10 cellular contexts compared by ENCODE assay signal in genomic region chr2:29165362-29166236, GRCh38. TPM values are rescaled to one million over a fixed set of nuclear protein-coding genes. Genes with fewer than 3 reads are reported as not detected.
A peak's percentile ranks its signal among the peaks of the same experiment; 100 is the strongest.
DNase-seq lines count a peak whose midpoint lies in the region; TF ChIP-seq lines count a peak whose summit lies in the region.
"Had no signal": no experiment of that assay in that cellular context is flagged by ENCODE, and none has a peak within 500 bp of the region (broad histone marks: within the 10 kb centered on the region; RNA-seq: fewer than 3 reads in every experiment).

No MANE protein-coding gene starts in this region.

- POLR2A ChIA-PET in GM10248 (lab: Yijun Ruan, JAX), result interaction anchor here (0.7 kb wide), 1 partner anchor 860 kb away, joined by 4 read pairs; no protein-coding TSS in a partner anchor

- CTCF ChIA-PET in GM10248 (lab: Yijun Ruan, JAX), result interaction anchor here (0.7 to 2.0 kb wide), 3 partner anchors 10 to 48 kb away, joined by 3 to 4 read pairs (median 3); no protein-coding TSS in a partner anchor

- peak overlapping the region; percentile 39 for H3K4me3 ChIP-seq in endocrine pancreas (ENCODE audit: control insufficient read depth, insufficient read depth, low read length)

- H3K4me1 Mint-ChIP-seq in osteocyte (ENCODE audit: unreplicated experiment), result peaks cover 14% of the 10 kb centered on the region
- H3K4me1 Mint-ChIP-seq: activated CD4-positive, alpha-beta T cell treated with anti-CD3 and anti-CD28 coated beads, Interleukin-2, amount 10 ng/mL, durations not matched to agents 7 days and 5 days had no signal

- peak; percentile 74 for DNase-seq in EH (ENCODE audit: low read depth)
- DNase-seq in NCI-H2227 treated with DMSO at 0.1 percent for 48 hours (lab: John Stamatoyannopoulos, UW), result peak; percentile 39
- no peak for DNase-seq in osteocyte (ENCODE audit: extremely low spot score, unreplicated experiment)
- no peak for DNase-seq in GM20000 (ENCODE audit: low spot score)
- DNase-seq in GM10248 (ENCODE audit: extremely low spot score), result no peak
- DNase-seq in activated naive CD4-positive, alpha-beta T cell (lab: John Stamatoyannopoulos, UW), result no peak
- DNase-seq: activated CD4-positive, alpha-beta T cell treated with anti-CD3 and anti-CD28 coated beads, Interleukin-2, amount 10 ng/mL, durations not matched to agents 7 days and 5 days had no signal

- peak overlapping the region; percentile 42 for H3K27ac Mint-ChIP-seq in osteocyte (ENCODE audit: unreplicated experiment)
- H3K27ac Mint-ChIP-seq: activated CD4-positive, alpha-beta T cell treated with anti-CD3 and anti-CD28 coated beads, Interleukin-2, amount 10 ng/mL, durations not matched to agents 7 days and 5 days; stimulated activated memory B cell treated with anti-CD40 and anti-IgM and Interleukin-4, amounts not matched to agents 10 μg/mL and 1 μg/mL and 100 μg/mL, for 72 hours had no signal

- H3K27me3 ChIP-seq in endocrine pancreas (ENCODE audit: control insufficient read depth, insufficient read depth, low read length), result no peaks in the 10 kb centered on the region

- no peak overlapping the region for H3K9ac ChIP-seq in endocrine pancreas (ENCODE audit: control insufficient read depth, insufficient read depth, low read length)

- H3K9me3 ChIP-seq in endocrine pancreas (ENCODE audit: control insufficient read depth, low read length), result no peaks in the 10 kb centered on the region

- no peaks in the 10 kb centered on the region for H3K27me3 Mint-ChIP-seq in osteocyte (ENCODE audit: unreplicated experiment)
- H3K27me3 Mint-ChIP-seq: activated CD4-positive, alpha-beta T cell treated with anti-CD3 and anti-CD28 coated beads, Interleukin-2, amount 10 ng/mL, durations not matched to agents 7 days and 5 days; brain; stimulated activated memory B cell treated with anti-CD40 and anti-IgM and Interleukin-4, amounts not matched to agents 10 μg/mL and 1 μg/mL and 100 μg/mL, for 72 hours had no signal

- H3K4me1 ChIP-seq in endocrine pancreas (ENCODE audit: control insufficient read depth, insufficient read depth, low read length), result peaks cover 24% of the 10 kb centered on the region

- H3K9me3 Mint-ChIP-seq in osteocyte (ENCODE audit: unreplicated experiment), result no peaks in the 10 kb centered on the region
- H3K9me3 Mint-ChIP-seq: activated CD4-positive, alpha-beta T cell treated with anti-CD3 and anti-CD28 coated beads, Interleukin-2, amount 10 ng/mL, durations not matched to agents 7 days and 5 days; stimulated activated memory B cell treated with anti-CD40 and anti-IgM and Interleukin-4, amounts not matched to agents 10 μg/mL and 1 μg/mL and 100 μg/mL, for 72 hours had no signal

- peaks cover 3% of the 10 kb centered on the region for H3K36me3 ChIP-seq in endocrine pancreas (ENCODE audit: control insufficient read depth, insufficient read depth, low read length)

- H3K4me3 Mint-ChIP-seq in osteocyte (ENCODE audit: unreplicated experiment), result no peak overlapping the region
- H3K4me3 Mint-ChIP-seq: activated CD4-positive, alpha-beta T cell treated with anti-CD3 and anti-CD28 coated beads, Interleukin-2, amount 10 ng/mL, durations not matched to agents 7 days and 5 days; brain; stimulated activated memory B cell treated with anti-CD40 and anti-IgM and Interleukin-4, amounts not matched to agents 10 μg/mL and 1 μg/mL and 100 μg/mL, for 72 hours had no signal

- TF ChIP-seq CTCF in osteocyte (IDR thresholded peaks at IDR 0.05) (no peak), GM20000 (IDR thresholded peaks at IDR 0.05; ENCODE audit: extremely low read depth, missing control alignments) (no peak), GM10248 (IDR thresholded peaks at IDR 0.05; ENCODE audit: control extremely low read depth, extremely low read depth, low read depth, missing control alignments) (no peak)

- H3K36me3 Mint-ChIP-seq in osteocyte (ENCODE audit: unreplicated experiment), result peaks cover 32% of the 10 kb centered on the region

RNA-seq across cellular contexts. Expression of gene CLIP4, which starts 50.4 kb away (rescaled TPM):
- total RNA-seq in osteocyte, result 22.1 and 24.6 TPM in 2 replicates

Comparison
In these comparisons a context has a peak if more than half of its experiments do, and no peak if none do; other contexts are left out.
1. DNase-seq: peak in EH (single experiment) and NCI-H2227 treated with DMSO at 0.1 percent for 48 hours (single experiment); none in osteocyte (single experiment), GM20000 (single experiment), GM10248 (single experiment) and activated naive CD4-positive, alpha-beta T cell (0 of 4).